In the genomic region with DNA sequence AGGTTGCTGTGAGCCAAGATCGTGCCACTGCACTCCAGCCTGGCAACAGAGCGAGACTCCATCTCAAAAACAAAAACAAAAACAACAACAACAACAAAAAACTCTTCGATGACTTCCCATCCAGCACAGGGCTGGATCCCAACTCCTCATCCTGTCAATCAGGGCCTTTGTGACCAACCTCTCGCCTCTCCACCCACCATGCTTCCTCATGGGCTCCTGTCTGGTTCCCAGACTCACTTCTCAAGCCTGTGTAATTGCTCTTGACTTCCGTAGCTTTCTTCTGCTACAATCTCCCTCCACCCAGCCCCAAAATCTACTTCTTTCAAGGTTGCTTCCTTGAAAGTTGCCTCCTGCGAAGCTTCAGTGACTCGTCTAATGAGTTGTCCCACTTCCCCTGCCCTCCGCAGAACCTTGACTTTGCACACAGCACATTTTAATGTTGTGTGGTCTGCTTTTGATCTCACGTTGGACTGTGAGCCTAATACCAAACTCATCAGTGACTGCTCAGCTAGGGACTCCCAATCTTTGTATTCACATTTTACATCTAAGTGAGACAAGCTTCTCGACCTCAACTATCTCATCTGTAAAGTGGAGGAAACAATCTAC, we compare ENCODE assay signal across 19 cellular contexts. TPM values are rescaled to one million over a fixed set of nuclear protein-coding genes. Genes with fewer than 3 reads are reported as not detected.
DNase-seq lines count a peak whose midpoint lies in the region; FAIRE-seq and TF ChIP-seq lines count a peak whose summit lies in the region.
"Had no signal": no experiment of that assay in that cellular context is flagged by ENCODE, and none has a peak within 500 bp of the region (broad histone marks: within the 10 kb centered on the region; RNA-seq: fewer than 3 reads in every experiment).

No MANE protein-coding gene starts in this region.

- no peak overlapping the region for H2BK20ac ChIP-seq in H9 (ENCODE audit: low read depth, low read length, poor library complexity, severe bottlenecking)

- H3K9ac ChIP-seq in H9 (ENCODE audit: extremely low read depth, insufficient read length, low read length) (no peak overlapping the region), astrocyte (ENCODE audit: low read length) (no peak overlapping the region)

- H2AFZ ChIP-seq in H9 (ENCODE audit: low read length) (no peak overlapping the region), astrocyte (ENCODE audit: low read depth, low read length) (no peak overlapping the region)
- H2AFZ ChIP-seq: PC-9 had no signal

- no peak overlapping the region for H3K27ac Mint-ChIP-seq in T-helper 1 cell treated with Interleukin-12 subunit alpha and Interleukin-12 subunit beta and Interleukin-4 antibody, amounts not matched to agents 30 μg/mL and 1 μg/mL, for 36 hours
- H3K27ac Mint-ChIP-seq in H9 (peak overlapping the region in 1 of 3 experiments; percentile 42; a peak in 1 of 7 replicates), astrocyte (ENCODE audit: unreplicated experiment) (no peak overlapping the region), nephron progenitor cell (no peak overlapping the region)

- no peak overlapping the region for H3K23ac ChIP-seq in H9 (ENCODE audit: insufficient read length, low read depth, low read length)

- H3K36me3 Mint-ChIP-seq in T-helper 1 cell treated with Interleukin-12 subunit alpha and Interleukin-12 subunit beta and Interleukin-4 antibody, amounts not matched to agents 30 μg/mL and 1 μg/mL, for 36 hours (ENCODE audit: low read depth): peaks cover 20% of the 10 kb centered on the region
- H3K36me3 Mint-ChIP-seq in H9 (ENCODE audit: insufficient read depth in 1 of 3, low read depth in 3 of 3) (peaks cover 0 to 5% (median 5%) of the 10 kb centered on the region in 3 experiments; a peak in 4 of 7 replicates), astrocyte (ENCODE audit: low read depth, unreplicated experiment) (peaks cover 16% of the 10 kb centered on the region), nephron progenitor cell (ENCODE audit: low read depth) (peaks cover under 1% of the 10 kb centered on the region)

- no peak overlapping the region for H3K4me3 ChIP-seq in astrocyte (ENCODE audit: insufficient read depth, low read depth, low read length)
- H3K4me3 ChIP-seq: PC-9 had no signal

- no peak overlapping the region for H3K18ac ChIP-seq in H9 (ENCODE audit: insufficient read length, low read depth, low read length)

- H3K56ac ChIP-seq in H9 (ENCODE audit: insufficient read length, low read depth, low read length): no peak overlapping the region

- H3K23me2 ChIP-seq in H9 (ENCODE audit: insufficient read length, low read depth, low read length, poor library complexity, severe bottlenecking): peaks cover 6% of the 10 kb centered on the region

- no peaks in the 10 kb centered on the region for H3K9me3 Mint-ChIP-seq in T-helper 1 cell treated with Interleukin-12 subunit alpha and Interleukin-12 subunit beta and Interleukin-4 antibody, amounts not matched to agents 30 μg/mL and 1 μg/mL, for 36 hours
- H3K9me3 Mint-ChIP-seq in H9 (no peaks in the 10 kb centered on the region), astrocyte (ENCODE audit: unreplicated experiment) (no peaks in the 10 kb centered on the region), nephron progenitor cell (no peaks in the 10 kb centered on the region)

- TF ChIP-seq CTCF in H9 (conservative IDR thresholded peaks at IDR 0.05) (no peak), astrocyte (IDR thresholded peaks at IDR 0.05; ENCODE audit: insufficient read depth, low read depth, low read length) (no peak), nephron progenitor cell (IDR thresholded peaks at IDR 0.05) (no peak)

- H2BK15ac ChIP-seq in H9 (ENCODE audit: low read depth, low read length): no peak overlapping the region

- DNase-seq in T-helper 1 cell (no peak), H9 (no peak), astrocyte (ENCODE audit: low read depth) (no peak), nephron progenitor cell (no peak), AG08396 (ENCODE audit: low spot score) (no peak), erythroblast (lab: John Stamatoyannopoulos, UW) (no peak), HK-2 (ENCODE audit: unreplicated experiment) (no peak)
- DNase-seq: 8988T; activated CD4-positive, CD25-positive, alpha-beta regulatory T cell treated with anti-CD3 and anti-CD28 coated beads, Interleukin-2, amount 50 U/mL, for 72 hours; KG1; left cardiac atrium; PC-9 had no signal

- no peak for FAIRE-seq in astrocyte (lab: Jason Lieb, UNC)
- FAIRE-seq: D721Med had no signal

- peak overlapping the region; percentile 40 for H3K4me3 Mint-ChIP-seq in T-helper 1 cell treated with Interleukin-12 subunit alpha and Interleukin-12 subunit beta and Interleukin-4 antibody, amounts not matched to agents 30 μg/mL and 1 μg/mL, for 36 hours
- H3K4me3 Mint-ChIP-seq in H9 (peak overlapping the region; percentile 63 to 81; a peak in 4 of 5 replicates), astrocyte (ENCODE audit: unreplicated experiment) (peak overlapping the region; percentile 81), nephron progenitor cell (peak overlapping the region; percentile 78)

- no peaks in the 10 kb centered on the region for H3K79me2 ChIP-seq in H9 (ENCODE audit: insufficient read depth, low read length)
- no peaks in the 10 kb centered on the region for H3K79me2 ChIP-seq in astrocyte (ENCODE audit: insufficient read depth, low read length)

- H4K91ac ChIP-seq in H9 (ENCODE audit: insufficient read length, low read depth, low read length): no peak overlapping the region

- peaks cover 10% of the 10 kb centered on the region for H3K4me1 Mint-ChIP-seq in T-helper 1 cell treated with Interleukin-12 subunit alpha and Interleukin-12 subunit beta and Interleukin-4 antibody, amounts not matched to agents 30 μg/mL and 1 μg/mL, for 36 hours (ENCODE audit: low read depth)
- H3K4me1 Mint-ChIP-seq in H9 (peaks cover 38 to 48% of the 10 kb centered on the region in 2 experiments), astrocyte (ENCODE audit: low read depth, unreplicated experiment) (peaks cover 39% of the 10 kb centered on the region), nephron progenitor cell (peaks cover 69% of the 10 kb centered on the region)

- no peak overlapping the region for H2AK5ac ChIP-seq in H9 (ENCODE audit: insufficient read length, low read length)

- H3K79me1 ChIP-seq in H9 (ENCODE audit: insufficient read depth, low read depth, low read length, poor library complexity, severe bottlenecking): no peaks in the 10 kb centered on the region

- H3K27ac ChIP-seq in H9 (ENCODE audit: insufficient read length, low read depth, low read length): no peak overlapping the region
- H3K27ac ChIP-seq in astrocyte (ENCODE audit: low read depth, low read length): no peak overlapping the region
- H3K27ac ChIP-seq: epithelial cell of prostate, neutrophil, PC-9, suprapubic skin had no signal

- no peak overlapping the region for H2BK12ac ChIP-seq in H9 (ENCODE audit: insufficient read length, low read depth, low read length)

- no peak overlapping the region for H2BK5ac ChIP-seq in H9 (ENCODE audit: insufficient read length, low read length)

- H4K5ac ChIP-seq in H9 (ENCODE audit: insufficient read length, low read depth, low read length): no peak overlapping the region

- no peak overlapping the region for H3K4ac ChIP-seq in H9 (ENCODE audit: low read depth, low read length)

- H3K9me3 ChIP-seq in H9 (ENCODE audit: control insufficient read depth, low read depth, low read length) (no peaks in the 10 kb centered on the region), astrocyte (ENCODE audit: insufficient read depth, low read depth, low read length) (no peaks in the 10 kb centered on the region)
- H3K9me3 ChIP-seq: neutrophil, suprapubic skin had no signal

- H4K20me1 ChIP-seq in H9 (ENCODE audit: control insufficient read depth, insufficient read depth, insufficient read length): no peaks in the 10 kb centered on the region
- peaks cover 32% of the 10 kb centered on the region for H4K20me1 ChIP-seq in astrocyte (ENCODE audit: insufficient read depth, low read length)

- TF ChIP-seq POLR2A in erythroblast (IDR thresholded peaks at IDR 0.05; ENCODE audit: low read length): no peak

- H3K4me2 ChIP-seq in H9 (ENCODE audit: insufficient read depth, insufficient read length, low read length) (no peak overlapping the region), astrocyte (ENCODE audit: low read length) (peak overlapping the region; percentile 78)
- H3K4me2 ChIP-seq: PC-9 had no signal

- H3K27me3 ChIP-seq in H9 (ENCODE audit: insufficient read depth, low read length) (no peaks in the 10 kb centered on the region), astrocyte (ENCODE audit: insufficient read depth, low read length) (no peaks in the 10 kb centered on the region)
- H3K27me3 ChIP-seq: suprapubic skin had no signal

- H3K36me3 ChIP-seq in astrocyte (ENCODE audit: insufficient read depth, low read length): peaks cover 11% of the 10 kb centered on the region

- H4K8ac ChIP-seq in H9 (replicated peaks; ENCODE audit: insufficient read length, low read depth, low read length): no peak overlapping the region

- peaks cover 26% of the 10 kb centered on the region for H3K27me3 Mint-ChIP-seq in T-helper 1 cell treated with Interleukin-12 subunit alpha and Interleukin-12 subunit beta and Interleukin-4 antibody, amounts not matched to agents 30 μg/mL and 1 μg/mL, for 36 hours (ENCODE audit: low read depth)
- H3K27me3 Mint-ChIP-seq in H9 (ENCODE audit: low read depth): peaks cover 25% of the 10 kb centered on the region
- H3K27me3 Mint-ChIP-seq in astrocyte (ENCODE audit: low read depth, unreplicated experiment): peaks cover 3% of the 10 kb centered on the region
- peaks cover 8% of the 10 kb centered on the region for H3K27me3 Mint-ChIP-seq in nephron progenitor cell (ENCODE audit: low read depth, poor library complexity)

- H3K14ac ChIP-seq in H9 (ENCODE audit: insufficient read depth, low read length): no peak overlapping the region

- no peak overlapping the region for H3T11ph ChIP-seq in H9 (ENCODE audit: low read length)

- peaks cover 3% of the 10 kb centered on the region; the same call in 1 of the 2 replicates for H3K4me1 ChIP-seq in H9 (ENCODE audit: insufficient read depth, low read length)
- peaks cover 30% of the 10 kb centered on the region for H3K4me1 ChIP-seq in astrocyte (ENCODE audit: insufficient read depth, low read length)

- WGBS in H9 (ENCODE audit: extremely low coverage, insufficient read length, low lambda C conversion rate): no CpG with 5 or more reads among the region's 10 CpGs

- H2BK120ac ChIP-seq in H9 (ENCODE audit: low read depth, low read length, poor library complexity, severe bottlenecking): no peak overlapping the region

RNA-seq across cellular contexts. Expression of a gene that starts 0.9 kb away (rescaled TPM):
- 15.0 and 15.9 TPM in 2 replicates for total RNA-seq in H9 (2021)
- total RNA-seq in astrocyte: 19.1 and 21.7 TPM in 2 replicates

RNA-seq across cellular contexts. Expression of a gene that starts 22.5 kb away (rescaled TPM):
- total RNA-seq in H9 (2021) (not detected in 2 replicates), astrocyte (0.07 TPM in 1 of 2 replicates, not detected in the other)
- total RNA-seq: NCI-H460, PC-9 had no signal

RNA-seq across cellular contexts. Expression of a gene that starts 30.2 kb away (rescaled TPM):
- total RNA-seq in H9 (2021) (not detected in 2 replicates), astrocyte (not detected in 2 replicates)
- total RNA-seq: cerebellum, left cardiac atrium, NCI-H460, PC-9, suprapubic skin had no signal
